ENCODE assay signal across 29 cellular contexts in genomic region chr5:173901705-173902104, GRCh38. TPM values are rescaled to one million over a fixed set of nuclear protein-coding genes. Genes with fewer than 3 reads are reported as not detected.
DNase-seq lines count a peak whose midpoint lies in the region; ATAC-seq, FAIRE-seq and TF ChIP-seq lines count a peak whose summit lies in the region.
"Had no signal": no experiment of that assay in that cellular context is flagged by ENCODE, and none has a peak within 500 bp of the region (broad histone marks: within the 10 kb centered on the region; RNA-seq: fewer than 3 reads in every experiment).

No MANE protein-coding gene starts in this region.

- H3K36me3 ChIP-seq in K562 (ENCODE audit: control insufficient read depth, insufficient read depth, low read length) (peaks cover 34% of the 10 kb centered on the region), aorta (ENCODE audit: control insufficient read depth in 1 of 2, insufficient read depth in 2 of 2, low read length in 1 of 2) (no peaks in the 10 kb centered on the region), prostate gland (no peaks in the 10 kb centered on the region)
- H3K36me3 ChIP-seq: left lung, MG63 had no signal

- intact Hi-C loops in right cardiac atrium (cut with DNase I): no loop called here
- intact Hi-C loops in cardiac septum (cut with DNase I): no loop called here
- intact Hi-C loops in K562 (cut with micrococcal nuclease): no loop called here
- intact Hi-C loops in aorta (cut with DNase I): no loop called here
- intact Hi-C loops in prostate gland (cut with DNase I): no loop called here

- H3K4me2 ChIP-seq in K562 (ENCODE audit: insufficient read depth, low read length): peak overlapping the region; percentile 66

- WGBS in right cardiac atrium: 75% methylated on average over 3 of the region's 3 CpGs
- 7% methylated on average over 3 of the region's 3 CpGs for WGBS in K562 (ENCODE audit: insufficient coverage, low coverage, missing lambda C conversion rate)
- WGBS in aorta, 2 donors: 76 to 78% methylated on average over 3 of the region's 3 CpGs
- 94% methylated on average over 3 of the region's 3 CpGs for WGBS in prostate gland

- peak overlapping the region; percentile 69 for H2AFZ ChIP-seq in K562 (ENCODE audit: low read depth, low read length)

- BruUV-seq in K562 (replicated peaks; lab: Mats Ljungman, UMichigan): no TSS peak

- ATAC-seq in right cardiac atrium: peak; percentile 44 to 52
- peak; percentile 82 for ATAC-seq in K562
- peak; percentile 47 for ATAC-seq in left lobe of liver
- no peak for ATAC-seq in aorta (ENCODE audit: low FRiP score)
- ATAC-seq in GM21515 (IDR thresholded peaks at IDR 0.05; ENCODE audit: unreplicated experiment): no peak
- ATAC-seq: HCT116, left lung, WTC11 had no signal

- no peak for TF ChIP-seq RAD21 in K562 (CRISPR knock-in tag; conservative IDR thresholded peaks at IDR 0.05 in 1 of 2, IDR thresholded peaks at IDR 0.05 in 1 of 2)

- TF ChIP-seq EP300 in K562 (IDR thresholded peaks at IDR 0.05; ENCODE audit: low read length): peak; percentile 13; the same call in 1 of the 2 replicates

- TF ChIP-seq CTCF in K562 (IDR thresholded peaks at IDR 0.05 in 2 of 3, conservative IDR thresholded peaks at IDR 0.05 in 1 of 3; ENCODE audit: insufficient read depth in 2 of 3, low read depth in 1 of 3, low read length in 3 of 3) (no peak), prostate gland (IDR thresholded peaks at IDR 0.05) (no peak)

- H3K79me2 ChIP-seq in K562 (ENCODE audit: control insufficient read depth, insufficient read depth, low read length): peaks cover 95% of the 10 kb centered on the region

- H3K4me3 ChIP-seq in right cardiac atrium (ENCODE audit: low read length) (no peak overlapping the region), K562 (no peak overlapping the region), aorta (ENCODE audit: low read length in 2 of 2) (no peak overlapping the region), prostate gland (no peak overlapping the region)
- H3K4me3 ChIP-seq: left lung, MG63, upper lobe of left lung had no signal

- H3K9me3 ChIP-seq in right cardiac atrium (ENCODE audit: control insufficient read depth, low read length): no peaks in the 10 kb centered on the region
- no peaks in the 10 kb centered on the region for H3K9me3 ChIP-seq in K562 (replicated peaks; ENCODE audit: control insufficient read depth, insufficient read depth, low read depth, low read length)
- H3K9me3 ChIP-seq in aorta (ENCODE audit: control insufficient read depth, low read length): no peaks in the 10 kb centered on the region
- H3K9me3 ChIP-seq in prostate gland: no peaks in the 10 kb centered on the region
- H3K9me3 ChIP-seq: BE2C, left lung, MG63, upper lobe of left lung had no signal

- peaks cover 2% of the 10 kb centered on the region for H3K4me1 ChIP-seq in right cardiac atrium (ENCODE audit: control insufficient read depth, insufficient read depth, low read length)
- H3K4me1 ChIP-seq in K562 (replicated peaks in 1 of 2; ENCODE audit: control insufficient read depth in 2 of 2, insufficient read depth in 2 of 2, low read length in 2 of 2): peaks cover 4 to 30% of the 10 kb centered on the region in 2 experiments; a peak in 4 of 5 replicates
- peaks cover 2 to 7% of the 10 kb centered on the region in 2 donors for H3K4me1 ChIP-seq in aorta (ENCODE audit: control insufficient read depth in 1 of 2, insufficient read depth in 2 of 2, low read length in 2 of 2)
- no peaks in the 10 kb centered on the region for H3K4me1 ChIP-seq in prostate gland (replicated peaks)

- no peak for DNase-seq in right cardiac atrium
- no peak for DNase-seq in cardiac septum (ENCODE audit: low spot score)
- peak in 1 of 4 experiments; percentile 58 for DNase-seq in K562 (ENCODE audit: extremely low read depth in 1 of 4, low spot score in 3 of 4)
- no peak for DNase-seq in left lobe of liver (ENCODE audit: low spot score)
- DNase-seq in aorta: no peak
- DNase-seq in prostate gland (ENCODE audit: low spot score): no peak
- DNase-seq in T-helper 2 cell: no peak
- DNase-seq: activated CD4-positive, alpha-beta T cell treated with anti-CD3 and anti-CD28 coated beads, Interleukin-2, amount 10 ng/mL, durations not matched to agents 7 days and 5 days; activated naive CD4-positive, alpha-beta T cell treated with Interleukin-2 at 50 U/mL for 16 hours; activated T-cell treated with anti-CD3 and anti-CD28 coated beads, Interleukin-2, amount 50 U/mL, for 48 hours; BE2C; dermis blood vessel endothelial cell; DMS153; hippocampal formation; left lung; MG63; naive B cell; NCI-H1417; NCI-H2029 treated with DMSO at 0.1 percent for 48 hours; NCI-H345; NCI-H774; SHP77 treated with DMSO at 0.1 percent for 48 hours; SW 1271; upper lobe of left lung had no signal

- H4K20me1 ChIP-seq in K562 (replicated peaks; ENCODE audit: control insufficient read depth, insufficient read depth, low read length): no peaks in the 10 kb centered on the region

- no peaks in the 10 kb centered on the region for H3K9me1 ChIP-seq in K562 (ENCODE audit: control insufficient read depth, insufficient read depth, low read length)

- in situ Hi-C loops in K562 (cut with MboI): no loop called here

- H3K27ac ChIP-seq in right cardiac atrium (ENCODE audit: low read length) (peak overlapping the region; percentile 45), K562 (ENCODE audit: extremely low read depth, low read depth, low read length) (peak overlapping the region; percentile 33; the same call in 2 of the 3 replicates), aorta (ENCODE audit: low read depth in 1 of 2, low read length in 2 of 2) (peak overlapping the region; percentile 49 to 76), prostate gland (peak overlapping the region in 1 of 2 donors; percentile 26)
- H3K27ac ChIP-seq: left lung, upper lobe of left lung had no signal

- peak overlapping the region in 1 of 2 experiments; percentile 45; a peak in 1 of 4 replicates for H3K9ac ChIP-seq in K562 (ENCODE audit: insufficient read depth in 1 of 2, low read depth in 2 of 2, low read length in 2 of 2)

- FAIRE-seq in K562 (lab: Jason Lieb, UNC): peak; percentile 73
- FAIRE-seq: bronchial epithelial cell, endometrium had no signal

- H3K27me3 ChIP-seq in right cardiac atrium (ENCODE audit: control insufficient read depth, insufficient read depth): no peaks in the 10 kb centered on the region
- no peaks in the 10 kb centered on the region for H3K27me3 ChIP-seq in K562 (ENCODE audit: control insufficient read depth in 2 of 2, insufficient read depth in 2 of 2, low read length in 2 of 2)
- H3K27me3 ChIP-seq in aorta (ENCODE audit: control insufficient read depth in 1 of 2, insufficient read depth in 2 of 2, low read length in 1 of 2): no peaks in the 10 kb centered on the region
- no peaks in the 10 kb centered on the region for H3K27me3 ChIP-seq in prostate gland (replicated peaks; ENCODE audit: insufficient read depth)
- H3K27me3 ChIP-seq: BE2C, left lung, MG63, upper lobe of left lung had no signal

- TF ChIP-seq POLR2A in K562 (conservative IDR thresholded peaks at IDR 0.05) (peak; percentile 50), prostate gland (IDR thresholded peaks at IDR 0.05) (no peak)

- CTCF ChIA-PET in K562 (lab: Yijun Ruan, JAX; ENCODE audit: low intra/inter-chr PET ratio): no interaction called here

- POLR2A ChIA-PET in K562 (lab: Yijun Ruan, JAX): interaction anchor here (0.7 to 3.1 kb wide), 14 partner anchors 8 to 161 kb away, joined by 3 to 30 read pairs (median 4); partner anchors contain the start of gene CPEB4

RNA-seq across cellular contexts. Expression of gene CPEB4, which starts 13.6 kb away (rescaled TPM):
- 100 to 1,000 TPM in 2 of 4 donors, 10 to 100 TPM in 2; 92.4 to 152 (median 98.8) TPM for total RNA-seq in right cardiac atrium
- polyA plus RNA-seq in right cardiac atrium: 23.9 TPM
- 187 TPM for total RNA-seq in cardiac septum
- total RNA-seq in K562 (2011; cell fraction: chromatin; rRNA removed; ENCODE audit: low replicate concordance): 49.3 and 127 TPM in 2 replicates
- 32.2 and 37.4 TPM in 2 replicates for total RNA-seq in K562 (2011; cell fraction: nucleolus; rRNA removed)
- total RNA-seq in K562 (2011; cell fraction: nucleoplasm; rRNA removed): 56.7 and 64.2 TPM in 2 replicates
- total RNA-seq in K562 (2014; rRNA removed): 9.5 and 10.2 TPM in 2 replicates
- total RNA-seq in K562 (2014; rRNA removed; fragmentation: Illumina TruSeq; extraction: Trizol): 20.6 and 21.8 TPM in 2 replicates
- total RNA-seq in K562 (2015; rRNA removed; fragmentation: Illumina TruSeq; extraction: Trizol): 12.0 and 12.4 TPM in 2 replicates
- 17.7 and 19.7 TPM in 2 replicates for total RNA-seq in K562 (2021)
- polyA plus RNA-seq in K562 (2011; rRNA removed): 17.6 and 21.3 TPM in 2 replicates
- 9.8 and 13.5 TPM in 2 replicates for polyA plus RNA-seq in K562 (2011; cell fraction: cytosol; rRNA removed)
- polyA plus RNA-seq in K562 (2011; cell fraction: nucleus; rRNA removed): 33.8 and 38.5 TPM in 2 replicates
- 11.6 and 13.2 TPM in 2 replicates for polyA plus RNA-seq in K562 (2012)
- polyA plus RNA-seq in K562 (2014; fragmentation: Illumina TruSeq; extraction: Trizol): 9.3 and 13.2 TPM in 2 replicates
- polyA plus RNA-seq in K562 (2014; fragmentation: Nextera tagmentation; extraction: Ambion mirVana): 10 to 100 TPM in 1 of 2 experiments, 1 to 10 TPM in 1; 7.4 to 10.2 TPM
- 11.0 and 12.2 TPM in 2 replicates for polyA plus RNA-seq in K562 (2014; rRNA removed)
- polyA minus RNA-seq in K562 (2011; rRNA and poly(A)+ RNA removed): 49.0 and 67.5 TPM in 2 replicates
- 12.2 and 17.7 TPM in 2 replicates for polyA minus RNA-seq in K562 (2011; cell fraction: cytosol; rRNA and poly(A)+ RNA removed)
- polyA minus RNA-seq in K562 (2011; cell fraction: nucleus; rRNA and poly(A)+ RNA removed): 45.2 and 47.7 TPM in 2 replicates
- 28.2 TPM for total RNA-seq in left lobe of liver
- total RNA-seq in aorta: 10 to 100 TPM; 50.4 to 80.1 TPM
- polyA plus RNA-seq in aorta: 10 to 100 TPM in 1 of 2 donors, 1 to 10 TPM in 1; 9.0 to 10.6 TPM
- 10 to 100 TPM; 36.5 to 45.3 TPM for total RNA-seq in prostate gland

Comparison
In these comparisons a context has a peak if more than half of its experiments do, and no peak if none do; other contexts are left out.
1. ATAC-seq: peak in right cardiac atrium (2 of 2), K562 (single experiment) and left lobe of liver (single experiment); none in aorta (single experiment) and GM21515 (single experiment).